Comparison of ENCODE assay signal across 20 cellular contexts in the genomic region with DNA sequence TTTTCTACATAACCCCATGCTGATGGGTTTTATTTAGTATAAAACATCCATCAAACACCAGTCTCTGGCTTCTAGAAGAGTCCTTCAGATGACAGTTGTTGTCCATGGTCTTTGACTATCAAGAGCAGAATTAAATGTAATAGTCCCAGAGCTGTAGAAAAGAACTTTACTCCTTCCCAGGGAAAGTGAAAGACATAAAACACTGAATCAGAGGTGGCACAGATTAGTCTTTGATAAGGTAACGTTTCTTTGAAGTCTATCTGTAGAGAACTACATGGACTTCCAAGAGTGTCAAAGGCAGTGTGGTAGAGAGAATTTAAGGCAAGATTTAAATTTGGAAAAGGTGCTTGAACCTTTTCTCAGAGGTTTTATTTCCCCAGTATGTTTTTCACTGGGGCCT. TPM values are rescaled to one million over a fixed set of nuclear protein-coding genes. Genes with fewer than 3 reads are reported as not detected.
"Had no signal": no experiment of that assay in that cellular context is flagged by ENCODE, and none has a peak within 500 bp of the region (broad histone marks: within the 10 kb centered on the region; RNA-seq: fewer than 3 reads in every experiment).

No MANE protein-coding gene starts in this region.

- H3K9me3 Mint-ChIP-seq: naive thymus-derived CD8-positive, alpha-beta T cell; stimulated activated naive CD8-positive, alpha-beta T cell treated with anti-CD3 and anti-CD28 coated beads, Interleukin-15, amount 100 ng/mL, for 72 hours had no signal

- H3K27ac ChIP-seq: epithelial cell of prostate, foreskin keratinocyte, WERI-Rb-1 had no signal

- H3K4me3 ChIP-seq: body of pancreas, heart left ventricle, upper lobe of left lung had no signal

- H3K27me3 Mint-ChIP-seq: activated CD8-positive, alpha-beta memory T cell treated with anti-CD3 and anti-CD28 coated beads, Interleukin-2, amount 10 ng/mL, durations not matched to agents 7 days and 5 days; naive thymus-derived CD8-positive, alpha-beta T cell; stimulated activated naive CD8-positive, alpha-beta T cell treated with anti-CD3 and anti-CD28 coated beads, Interleukin-15, amount 100 ng/mL, for 72 hours had no signal

- H3K4me3 Mint-ChIP-seq: activated CD8-positive, alpha-beta memory T cell treated with anti-CD3 and anti-CD28 coated beads, Interleukin-2, amount 10 ng/mL, durations not matched to agents 7 days and 5 days; naive thymus-derived CD8-positive, alpha-beta T cell; stimulated activated naive CD8-positive, alpha-beta T cell treated with anti-CD3 and anti-CD28 coated beads, Interleukin-15, amount 100 ng/mL, for 72 hours had no signal

- H3K27me3 ChIP-seq: body of pancreas, foreskin keratinocyte, heart left ventricle, upper lobe of left lung had no signal

- ATAC-seq: activated CD8-positive, alpha-beta memory T cell treated with anti-CD3 and anti-CD28 coated beads, Interleukin-2, amount 10 ng/mL, durations not matched to agents 7 days and 5 days; body of pancreas; foreskin keratinocyte; left ventricle myocardium superior; naive thymus-derived CD8-positive, alpha-beta T cell; stimulated activated naive CD8-positive, alpha-beta T cell treated with anti-CD3 and anti-CD28 coated beads, Interleukin-15, amount 100 ng/mL, for 72 hours had no signal

- H3K4me1 ChIP-seq: foreskin keratinocyte had no signal

- DNase-seq: activated CD4-positive, alpha-beta T cell treated with anti-CD3 and anti-CD28 coated beads, Interleukin-2, amount 50 U/mL, for 48 hours; activated CD8-positive, alpha-beta memory T cell treated with anti-CD3 and anti-CD28 coated beads, Interleukin-2, amount 10 ng/mL, durations not matched to agents 7 days and 5 days; activated effector memory CD4-positive, alpha-beta T cell treated with Interleukin-2 at 50 U/mL for 16 hours; activated naive CD4-positive, alpha-beta T cell treated with anti-CD3 and anti-CD28 coated beads, Interleukin-2, amount 50 U/mL, for 16 hours; activated T-cell treated with anti-CD3 and anti-CD28 coated beads, Interleukin-2, amount 50 U/mL, for 1 hour; amniotic stem cell; body of pancreas; foreskin keratinocyte; heart left ventricle; left ventricle myocardium superior; mesenchymal stem cell; naive thymus-derived CD8-positive, alpha-beta T cell; nucleus accumbens; retina; stimulated activated naive CD8-positive, alpha-beta T cell treated with anti-CD3 and anti-CD28 coated beads, Interleukin-15, amount 100 ng/mL, for 72 hours; SW 1271; T-helper 2 cell; upper lobe of left lung; WERI-Rb-1 had no signal

- H3K27ac Mint-ChIP-seq: activated CD8-positive, alpha-beta memory T cell treated with anti-CD3 and anti-CD28 coated beads, Interleukin-2, amount 10 ng/mL, durations not matched to agents 7 days and 5 days had no signal

- H3K4me1 Mint-ChIP-seq: activated CD8-positive, alpha-beta memory T cell treated with anti-CD3 and anti-CD28 coated beads, Interleukin-2, amount 10 ng/mL, durations not matched to agents 7 days and 5 days had no signal

- H3K9me3 ChIP-seq: body of pancreas, heart left ventricle, upper lobe of left lung had no signal

RNA-seq across cellular contexts. Expression of a gene that starts 21.9 kb away (rescaled TPM):
- total RNA-seq: activated CD8-positive, alpha-beta memory T cell treated with anti-CD3 and anti-CD28 coated beads, Interleukin-2, amount 10 ng/mL, durations not matched to agents 7 days and 5 days; naive thymus-derived CD8-positive, alpha-beta T cell had no signal
